ENCODE assay signal across 12 cellular contexts in the genomic region with DNA sequence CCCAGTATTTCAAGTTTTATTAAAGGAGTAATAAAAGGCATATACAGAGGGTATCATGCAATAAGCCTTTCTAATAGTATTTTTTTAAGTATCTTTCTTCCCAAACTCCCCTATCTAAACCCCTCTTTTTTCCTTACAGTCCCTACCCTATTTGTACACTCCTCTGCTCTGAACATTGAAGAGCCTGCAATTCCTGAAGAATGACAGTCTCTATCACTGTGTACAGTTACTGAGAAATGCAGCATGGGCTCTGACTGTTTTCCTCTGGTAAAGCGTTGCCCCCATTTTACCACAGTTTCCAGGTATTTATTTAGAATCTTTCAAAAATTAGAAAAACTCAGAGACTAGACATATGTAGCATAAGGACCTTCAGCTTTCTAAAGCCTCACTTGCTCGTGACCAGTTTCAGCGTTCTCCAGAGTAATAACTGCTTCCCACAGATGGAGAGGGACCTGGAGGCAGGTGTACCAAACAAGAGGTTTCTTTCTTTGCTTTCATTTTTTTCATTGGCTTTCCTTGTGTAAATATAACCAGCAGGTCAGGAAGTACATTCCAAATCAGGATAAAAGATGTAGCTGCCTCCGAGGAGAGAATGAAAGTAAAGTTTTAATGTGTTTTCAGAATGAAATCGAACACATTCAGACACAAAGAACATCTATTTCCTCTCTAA.
DNase-seq lines count a peak whose midpoint lies in the region; ATAC-seq and FAIRE-seq lines count a peak whose summit lies in the region.
"Had no signal": no experiment of that assay in that cellular context is flagged by ENCODE, and none has a peak within 500 bp of the region (broad histone marks: within the 10 kb centered on the region; RNA-seq: fewer than 3 reads in every experiment).

No MANE protein-coding gene starts in this region.

- H3K27ac Mint-ChIP-seq in activated T-cell treated with anti-CD3 and anti-CD28 coated beads, Interleukin-2, amount 50 U/mL, for 72 hours, result no peak overlapping the region
- H3K27ac Mint-ChIP-seq: brain had no signal

- H3K36me3 Mint-ChIP-seq in activated T-cell treated with anti-CD3 and anti-CD28 coated beads, Interleukin-2, amount 50 U/mL, for 72 hours (ENCODE audit: insufficient read depth in 2 of 2), result peaks cover 3 to 7% of the 10 kb centered on the region in 2 donors
- H3K36me3 Mint-ChIP-seq: brain had no signal

- H3K27ac ChIP-seq in SJCRH30, result no peak overlapping the region
- H3K27ac ChIP-seq: suprapubic skin had no signal

- intact Hi-C loops in posterior cingulate gyrus (cut with DNase I), result no loop called here

- no peak for ATAC-seq in activated T-cell treated with anti-CD3 and anti-CD28 coated beads, Interleukin-2, amount 50 U/mL, for 72 hours (replicated peaks in 1 of 2)

- H3K27me3 Mint-ChIP-seq in activated T-cell treated with anti-CD3 and anti-CD28 coated beads, Interleukin-2, amount 50 U/mL, for 72 hours (ENCODE audit: low read depth), result no peaks in the 10 kb centered on the region
- H3K27me3 Mint-ChIP-seq: brain had no signal

- H3K9ac ChIP-seq in endocrine pancreas (ENCODE audit: control insufficient read depth, insufficient read depth, low read length), result peak overlapping the region; percentile 51

- DNase-seq in activated T-cell treated with anti-CD3 and anti-CD28 coated beads, Interleukin-2, amount 50 U/mL, for 72 hours, result no peak
- no peak for DNase-seq in activated T-cell treated with anti-CD3 and anti-CD28 coated beads, Interleukin-2, amount 50 U/mL, for 1 hour
- DNase-seq in NCI-H774 (lab: John Stamatoyannopoulos, UW), result peak; percentile 73
- peak; percentile 4 for DNase-seq in urothelium cell line (ENCODE audit: low spot score)
- DNase-seq in SJCRH30, result no peak
- DNase-seq in posterior cingulate gyrus, result no peak
- DNase-seq in activated CD4-positive, alpha-beta T cell treated with anti-CD3 and anti-CD28 coated beads for 4 hours, result no peak
- DNase-seq: H7, kidney glomerular epithelial cell had no signal

- H3K4me1 ChIP-seq in endocrine pancreas (ENCODE audit: control insufficient read depth, insufficient read depth, low read length) (no peaks in the 10 kb centered on the region), SJCRH30 (no peaks in the 10 kb centered on the region)
- H3K4me1 ChIP-seq: suprapubic skin had no signal

- H3K9me3 Mint-ChIP-seq in activated T-cell treated with anti-CD3 and anti-CD28 coated beads, Interleukin-2, amount 50 U/mL, for 72 hours, result peaks cover 5 to 6% of the 10 kb centered on the region in 2 donors

- H3K4me1 Mint-ChIP-seq in activated T-cell treated with anti-CD3 and anti-CD28 coated beads, Interleukin-2, amount 50 U/mL, for 72 hours (ENCODE audit: low read depth), result no peaks in the 10 kb centered on the region
- H3K4me1 Mint-ChIP-seq: brain had no signal

- peak overlapping the region; percentile 32 to 44 for H3K4me3 Mint-ChIP-seq in activated T-cell treated with anti-CD3 and anti-CD28 coated beads, Interleukin-2, amount 50 U/mL, for 72 hours
- H3K4me3 Mint-ChIP-seq: brain had no signal

- no peaks in the 10 kb centered on the region for H3K27me3 ChIP-seq in endocrine pancreas (ENCODE audit: control insufficient read depth, insufficient read depth, low read length)
- H3K27me3 ChIP-seq in SJCRH30, result no peaks in the 10 kb centered on the region
- H3K27me3 ChIP-seq: suprapubic skin had no signal

- H3K9me3 ChIP-seq in endocrine pancreas (ENCODE audit: control insufficient read depth, low read length), result no peaks in the 10 kb centered on the region
- no peaks in the 10 kb centered on the region for H3K9me3 ChIP-seq in SJCRH30 (replicated peaks)
- H3K9me3 ChIP-seq: suprapubic skin had no signal

- H3K4me3 ChIP-seq in endocrine pancreas (ENCODE audit: control insufficient read depth, insufficient read depth, low read length), result peak overlapping the region; percentile 75
- H3K4me3 ChIP-seq in SJCRH30, result no peak overlapping the region
- H3K4me3 ChIP-seq: suprapubic skin had no signal

- no peak for FAIRE-seq in urothelium cell line (lab: Jason Lieb, UNC)

- no peaks in the 10 kb centered on the region for H3K36me3 ChIP-seq in endocrine pancreas (ENCODE audit: control insufficient read depth, insufficient read depth, low read length)
- no peaks in the 10 kb centered on the region for H3K36me3 ChIP-seq in SJCRH30
- H3K36me3 ChIP-seq: suprapubic skin had no signal

Comparison
In these comparisons a context has a peak if more than half of its experiments do, and no peak if none do; other contexts are left out.
1. DNase-seq: peak in NCI-H774 (single experiment) and urothelium cell line (single experiment); none in activated T-cell treated with anti-CD3 and anti-CD28 coated beads, Interleukin-2, amount 50 U/mL, for 72 hours (0 of 2), activated T-cell treated with anti-CD3 and anti-CD28 coated beads, Interleukin-2, amount 50 U/mL, for 1 hour (single experiment), SJCRH30 (0 of 2), posterior cingulate gyrus (0 of 10) and activated CD4-positive, alpha-beta T cell treated with anti-CD3 and anti-CD28 coated beads for 4 hours (0 of 2).